13 cellular contexts compared by ENCODE assay signal in the genomic region with DNA sequence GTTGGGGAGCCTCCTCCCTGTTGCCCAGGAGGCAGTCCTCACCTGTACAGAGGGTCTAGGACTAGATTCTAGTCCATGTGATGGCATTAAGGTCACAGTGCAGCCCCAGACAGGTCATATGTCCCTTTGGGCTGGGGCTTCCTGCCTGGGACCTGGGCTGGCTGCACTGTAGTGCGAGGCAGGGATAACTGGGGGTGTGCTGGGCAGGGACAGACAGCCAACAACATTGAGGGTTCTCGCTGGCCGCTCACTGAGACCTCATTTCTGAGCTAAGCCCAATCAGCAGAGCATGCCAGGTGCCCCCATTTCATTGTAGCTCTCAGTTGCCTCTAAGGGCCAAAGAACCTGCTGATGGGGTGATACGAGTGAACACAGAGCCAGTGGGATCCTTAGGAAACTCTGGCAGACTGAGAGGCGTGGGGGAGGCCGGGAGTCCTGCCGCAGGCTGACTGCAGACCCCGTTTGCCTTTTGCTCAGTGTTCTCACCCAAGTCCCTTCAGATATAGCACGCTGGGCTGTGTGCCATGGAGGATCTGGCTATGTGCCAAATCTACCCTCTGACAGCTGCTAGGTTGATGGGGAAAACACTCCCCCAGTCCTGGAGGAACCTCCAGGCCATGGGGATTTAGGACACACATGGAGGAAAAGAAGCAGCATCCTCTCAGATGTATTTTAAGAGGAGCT. TPM values are rescaled to one million over a fixed set of nuclear protein-coding genes. Genes with fewer than 3 reads are reported as not detected.
DNase-seq lines count a peak whose midpoint lies in the region; ATAC-seq and TF ChIP-seq lines count a peak whose summit lies in the region.
"Had no signal": no experiment of that assay in that cellular context is flagged by ENCODE, and none has a peak within 500 bp of the region (broad histone marks: within the 10 kb centered on the region; RNA-seq: fewer than 3 reads in every experiment).

No MANE protein-coding gene starts in this region.

- DNase-seq in NCI-H2029 treated with DMSO at 0.1 percent for 48 hours (lab: John Stamatoyannopoulos, UW) = peak; percentile 2
- no peak for DNase-seq in NCI-H2029 (lab: John Stamatoyannopoulos, UW)
- DNase-seq in OCI-M1 (lab: John Stamatoyannopoulos, UW) = peak; percentile 3
- peak; percentile 51 to 52 for DNase-seq in heart right ventricle
- DNase-seq in spleen = peak; percentile 54
- no peak for DNase-seq in NCI-H2107 (lab: John Stamatoyannopoulos, UW)
- no peak for DNase-seq in COLO829 (ENCODE audit: low spot score)
- DNase-seq in NCI-H526 treated with DMSO at 0.1 percent for 48 hours (lab: John Stamatoyannopoulos, UW) = no peak
- DNase-seq: activated CD8-positive, alpha-beta T cell treated with anti-CD3 and anti-CD28 coated beads, Interleukin-2, amount 10 ng/mL, durations not matched to agents 7 days and 5 days; activated gamma-delta T cell treated with Interleukin-2 at 50 U/mL for 16 hours; MV-4-11; PC-9 had no signal

- intact Hi-C loops in heart right ventricle (cut with DNase I) = loop anchor here in 7 of 10 donors (2.0 to 10.0 kb wide), 8 partner anchors 38 to 350 kb away; partner anchors contain the start of gene PAIP2B (in 2 of the 7)
- intact Hi-C loops in spleen (cut with DNase I; ENCODE audit: low total_unique reads) = no loop called here

- peaks cover 0 to 30% (median 0%) of the 10 kb centered on the region in 9 donors for H3K36me3 ChIP-seq in heart right ventricle
- peaks cover 0 to 58% (median 0%) of the 10 kb centered on the region in 6 donors for H3K36me3 ChIP-seq in spleen

- H3K4me1 ChIP-seq in heart right ventricle = peaks cover 36 to 79% (median 58%) of the 10 kb centered on the region in 9 donors
- H3K4me1 ChIP-seq in spleen = peaks cover 8 to 82% (median 46%) of the 10 kb centered on the region in 6 donors
- H3K4me1 ChIP-seq: parathyroid adenoma had no signal

- no peaks in the 10 kb centered on the region for H3K27me3 ChIP-seq in heart right ventricle
- H3K27me3 ChIP-seq in spleen (replicated peaks in 1 of 7) = no peaks in the 10 kb centered on the region

- no peaks in the 10 kb centered on the region for H3K9me3 ChIP-seq in heart right ventricle
- no peaks in the 10 kb centered on the region for H3K9me3 ChIP-seq in spleen

- H3K27ac ChIP-seq in heart right ventricle (peak overlapping the region in 9 of 10 donors; percentile 62 to 96 (median 89)), spleen (peak overlapping the region in 2 of 8 donors; percentile 74 to 77)
- H3K27ac ChIP-seq: PC-9 had no signal

- no peak overlapping the region for H3K4me3 ChIP-seq in heart right ventricle
- no peak overlapping the region for H3K4me3 ChIP-seq in spleen
- H3K4me3 ChIP-seq: PC-9 had no signal

- peak in 5 of 8 donors; percentile 5 to 25 (median 12) for ATAC-seq in heart right ventricle
- ATAC-seq: activated CD8-positive, alpha-beta T cell treated with anti-CD3 and anti-CD28 coated beads, Interleukin-2, amount 10 ng/mL, durations not matched to agents 7 days and 5 days had no signal

- WGBS in heart right ventricle, 2 donors = 36 to 40% methylated on average over 9 of the region's 9 CpGs
- 68 to 90% (median 81%) methylated on average over 8 to 9 of the region's 9 CpGs for WGBS in spleen, 5 donors

- TF ChIP-seq CTCF in heart right ventricle (IDR thresholded peaks at IDR 0.05) (no peak), spleen (IDR thresholded peaks at IDR 0.05 in 8 of 11, conservative IDR thresholded peaks at IDR 0.05 in 3 of 11) (no peak)

- TF ChIP-seq POLR2A in spleen (IDR thresholded peaks at IDR 0.05) = no peak

RNA-seq across cellular contexts. Expression of gene DYSF, which starts 51.9 kb away (rescaled TPM):
- total RNA-seq in heart right ventricle (100 to 1,000 TPM in 1 of 10 donors, 10 to 100 TPM in 9; 48.3 to 100 (median 71.9) TPM), spleen (100 to 1,000 TPM; 114 to 287 (median 142) TPM)
- polyA plus RNA-seq in heart right ventricle (10 to 100 TPM; 20.6 to 29.8 TPM), spleen (10 to 100 TPM in 2 of 3 donors, 1 to 10 TPM in 1; 4.0 to 36.0 (median 13.7) TPM)

Comparison
In these comparisons a context has a peak if more than half of its experiments do, and no peak if none do; other contexts are left out.
1. DNase-seq: peak in NCI-H2029 treated with DMSO at 0.1 percent for 48 hours (single experiment), OCI-M1 (single experiment), heart right ventricle (2 of 2) and spleen (single experiment); none in NCI-H2029 (single experiment), NCI-H2107 (single experiment), COLO829 (single experiment) and NCI-H526 treated with DMSO at 0.1 percent for 48 hours (single experiment).